ENCODE assay signal across 19 cellular contexts in genomic region chr22:37280718-37281117, GRCh38. TPM values are rescaled to one million over a fixed set of nuclear protein-coding genes. Genes with fewer than 3 reads are reported as not detected.
A peak's percentile ranks its signal among the peaks of the same experiment; 100 is the strongest.
DNase-seq lines count a peak whose midpoint lies in the region; ATAC-seq and TF ChIP-seq lines count a peak whose summit lies in the region.
"Had no signal": no experiment of that assay in that cellular context is flagged by ENCODE, and none has a peak within 500 bp of the region (broad histone marks: within the 10 kb centered on the region; RNA-seq: fewer than 3 reads in every experiment).

No MANE protein-coding gene starts in this region.

- peaks cover 77% of the 10 kb centered on the region for H3K4me1 Mint-ChIP-seq in activated T-cell treated with anti-CD3 and anti-CD28 coated beads, Interleukin-2, amount 50 U/mL, for 72 hours (ENCODE audit: low read depth)
- peaks cover 87% of the 10 kb centered on the region for H3K4me1 Mint-ChIP-seq in dendritic cell treated with granulocyte-macrophage colony-stimulating factor and Interleukin-4, amounts not matched to agents 40 ng/mL and 50 ng/mL, for 4 days (ENCODE audit: low read depth)
- H3K4me1 Mint-ChIP-seq in natural killer cell (peaks cover 68 to 84% of the 10 kb centered on the region in 2 donors), mesothelial cell of epicardium (no peaks in the 10 kb centered on the region)

- no peaks in the 10 kb centered on the region for H3K36me3 ChIP-seq in esophagus squamous epithelium

- no peaks in the 10 kb centered on the region for H3K9me3 ChIP-seq in esophagus squamous epithelium

- H3K36me3 Mint-ChIP-seq in activated T-cell treated with anti-CD3 and anti-CD28 coated beads, Interleukin-2, amount 50 U/mL, for 72 hours (ENCODE audit: insufficient read depth in 2 of 2): peaks cover 5 to 13% of the 10 kb centered on the region in 2 donors
- H3K36me3 Mint-ChIP-seq in dendritic cell treated with granulocyte-macrophage colony-stimulating factor and Interleukin-4, amounts not matched to agents 40 ng/mL and 50 ng/mL, for 4 days (ENCODE audit: low read depth): peaks cover 38% of the 10 kb centered on the region
- H3K36me3 Mint-ChIP-seq in natural killer cell (no peaks in the 10 kb centered on the region), mesothelial cell of epicardium (no peaks in the 10 kb centered on the region)

- peaks cover 0 to 7% (median 4%) of the 10 kb centered on the region in 3 donors for H3K4me1 ChIP-seq in esophagus squamous epithelium

- no peak for TF ChIP-seq POLR2A in esophagus squamous epithelium (IDR thresholded peaks at IDR 0.05)

- peak overlapping the region; percentile 47 for H3K27ac Mint-ChIP-seq in activated T-cell treated with anti-CD3 and anti-CD28 coated beads, Interleukin-2, amount 50 U/mL, for 72 hours
- peak overlapping the region; percentile 93 for H3K27ac Mint-ChIP-seq in dendritic cell treated with granulocyte-macrophage colony-stimulating factor and Interleukin-4, amounts not matched to agents 40 ng/mL and 50 ng/mL, for 4 days
- H3K27ac Mint-ChIP-seq in natural killer cell (peak overlapping the region; percentile 91 to 95), mesothelial cell of epicardium (no peak overlapping the region)
- H3K27ac Mint-ChIP-seq: CD8-positive, alpha-beta T cell; H9 had no signal

- no peaks in the 10 kb centered on the region for H3K27me3 ChIP-seq in HL-60 (ENCODE audit: insufficient read depth, poor library complexity, severe bottlenecking)
- peaks cover 0 to 73% (median 0%) of the 10 kb centered on the region in 4 donors for H3K27me3 ChIP-seq in esophagus squamous epithelium

- no peak for DNase-seq in activated T-cell treated with anti-CD3 and anti-CD28 coated beads, Interleukin-2, amount 50 U/mL, for 72 hours
- no peak for DNase-seq in activated T-cell treated with anti-CD3 and anti-CD28 coated beads, Interleukin-2, amount 50 U/mL, for 48 hours
- no peak for DNase-seq in HL-60 (ENCODE audit: low read depth in 1 of 2, low spot score in 1 of 2)
- DNase-seq in natural killer cell: no peak
- no peak for DNase-seq in mesothelial cell of epicardium (ENCODE audit: low spot score in 2 of 2, unreplicated experiment in 2 of 2)
- DNase-seq in RKO (ENCODE audit: low spot score): no peak
- no peak for DNase-seq in esophagus squamous epithelium (lab: John Stamatoyannopoulos, UW)
- DNase-seq: AML-193; CD8-positive, alpha-beta T cell; H9; NCI-H1092 treated with DMSO at 0.1 percent for 48 hours; NCI-H146; NCI-H2081; RPMI8226; SHP77 treated with DMSO at 0.1 percent for 48 hours had no signal

- intact Hi-C loops in dendritic cell treated with granulocyte-macrophage colony-stimulating factor and Interleukin-4, amounts not matched to agents 40 ng/mL and 50 ng/mL, for 4 days (cut with micrococcal nuclease): no loop called here
- intact Hi-C loops in natural killer cell (cut with micrococcal nuclease) (no loop called here), esophagus squamous epithelium (cut with DNase I) (no loop called here)

- peaks cover 8% of the 10 kb centered on the region for H3K27me3 Mint-ChIP-seq in activated T-cell treated with anti-CD3 and anti-CD28 coated beads, Interleukin-2, amount 50 U/mL, for 72 hours (ENCODE audit: low read depth)
- H3K27me3 Mint-ChIP-seq in dendritic cell treated with granulocyte-macrophage colony-stimulating factor and Interleukin-4, amounts not matched to agents 40 ng/mL and 50 ng/mL, for 4 days: no peaks in the 10 kb centered on the region
- H3K27me3 Mint-ChIP-seq in natural killer cell (ENCODE audit: low read depth in 2 of 2) (no peaks in the 10 kb centered on the region), mesothelial cell of epicardium (ENCODE audit: low read depth) (peaks cover 30% of the 10 kb centered on the region)

- ATAC-seq in activated T-cell treated with anti-CD3 and anti-CD28 coated beads, Interleukin-2, amount 50 U/mL, for 72 hours (replicated peaks in 1 of 2): no peak
- no peak for ATAC-seq in natural killer cell
- ATAC-seq: CD8-positive, alpha-beta T cell; SK-N-SH treated with all-trans-retinoic acid at 6 μM for 48 hours had no signal

- no peak for TF ChIP-seq CTCF in HL-60 (IDR thresholded peaks at IDR 0.05; ENCODE audit: insufficient read depth, low read length)
- no peak for TF ChIP-seq CTCF in natural killer cell (IDR thresholded peaks at IDR 0.05)
- TF ChIP-seq CTCF in mesothelial cell of epicardium (IDR thresholded peaks at IDR 0.05; ENCODE audit: unreplicated experiment): no peak
- no peak for TF ChIP-seq CTCF in esophagus squamous epithelium (IDR thresholded peaks at IDR 0.05)

- no peak overlapping the region for H3K4me3 Mint-ChIP-seq in activated T-cell treated with anti-CD3 and anti-CD28 coated beads, Interleukin-2, amount 50 U/mL, for 72 hours
- no peak overlapping the region for H3K4me3 Mint-ChIP-seq in dendritic cell treated with granulocyte-macrophage colony-stimulating factor and Interleukin-4, amounts not matched to agents 40 ng/mL and 50 ng/mL, for 4 days
- H3K4me3 Mint-ChIP-seq in natural killer cell (peak overlapping the region; percentile 91), mesothelial cell of epicardium (no peak overlapping the region)
- H3K4me3 Mint-ChIP-seq: H9 had no signal

- peak overlapping the region; percentile 62 for H3K27ac ChIP-seq in HL-60 (replicated peaks)
- no peak overlapping the region for H3K27ac ChIP-seq in esophagus squamous epithelium
- H3K27ac ChIP-seq: 22Rv1 had no signal

- H3K9me3 Mint-ChIP-seq in activated T-cell treated with anti-CD3 and anti-CD28 coated beads, Interleukin-2, amount 50 U/mL, for 72 hours: no peaks in the 10 kb centered on the region
- H3K9me3 Mint-ChIP-seq in dendritic cell treated with granulocyte-macrophage colony-stimulating factor and Interleukin-4, amounts not matched to agents 40 ng/mL and 50 ng/mL, for 4 days: no peaks in the 10 kb centered on the region
- H3K9me3 Mint-ChIP-seq in natural killer cell (no peaks in the 10 kb centered on the region), mesothelial cell of epicardium (no peaks in the 10 kb centered on the region)
- H3K9me3 Mint-ChIP-seq: CD8-positive, alpha-beta T cell; H9 had no signal

- no peak overlapping the region for H3K4me3 ChIP-seq in HL-60 (replicated peaks; ENCODE audit: insufficient read depth, low read length)
- no peak overlapping the region for H3K4me3 ChIP-seq in esophagus squamous epithelium

- WGBS in esophagus squamous epithelium, 2 donors: 89 to 100% methylated on average over 4 to 5 of the region's 5 CpGs

RNA-seq across cellular contexts. Expression of gene CYTH4, which starts 1.6 kb away (rescaled TPM):
- 10 to 100 TPM; 71.9 to 87.5 TPM for total RNA-seq in activated T-cell treated with anti-CD3 and anti-CD28 coated beads, Interleukin-2, amount 50 U/mL, for 72 hours
- total RNA-seq in natural killer cell: 100 to 1,000 TPM; 219 to 260 (median 249) TPM
- total RNA-seq in mesothelial cell of epicardium: 0.11 TPM in 1 of 3 replicates, not detected in the others
- 10 to 100 TPM in 1 of 4 donors, 1 to 10 TPM in 3; 1.9 to 10.3 (median 3.4) TPM for total RNA-seq in esophagus squamous epithelium
- total RNA-seq: H9, NCI-H460 had no signal

RNA-seq across cellular contexts. Expression of gene RAC2, which starts 36.6 kb away (rescaled TPM):
- total RNA-seq in activated T-cell treated with anti-CD3 and anti-CD28 coated beads, Interleukin-2, amount 50 U/mL, for 72 hours: 100 to 1,000 TPM; 620 to 681 TPM
- 100 to 1,000 TPM; 647 to 744 (median 741) TPM for total RNA-seq in natural killer cell
- total RNA-seq in mesothelial cell of epicardium: 6.3 to 6.5 TPM (median 6.4 TPM) in 3 replicates
- total RNA-seq in esophagus squamous epithelium: 10 to 100 TPM; 17.3 to 27.1 (median 19.6) TPM

Comparison
In these comparisons a context has a peak if more than half of its experiments do, and no peak if none do; other contexts are left out.
1. RNA of gene CYTH4, which starts 1.6 kb away (total RNA-seq): 219 to 260 TPM in natural killer cell and 71.9 to 87.5 TPM in activated T-cell treated with anti-CD3 and anti-CD28 coated beads, Interleukin-2, amount 50 U/mL, for 72 hours; 1.9 to 10.3 TPM in esophagus squamous epithelium and 0.11 TPM in mesothelial cell of epicardium; every median in the first group is over 4 times any median in the second.
2. RNA of gene RAC2, which starts 36.6 kb away (total RNA-seq): 647 to 744 TPM in natural killer cell and 620 to 681 TPM in activated T-cell treated with anti-CD3 and anti-CD28 coated beads, Interleukin-2, amount 50 U/mL, for 72 hours; 17.3 to 27.1 TPM in esophagus squamous epithelium and 6.3 to 6.5 TPM in mesothelial cell of epicardium; every median in the first group is over 10 times any median in the second.